17 cellular contexts compared by ENCODE assay signal in genomic region chr10:10482613-10483012, GRCh38.
DNase-seq lines count a peak whose midpoint lies in the region; ATAC-seq, FAIRE-seq and TF ChIP-seq lines count a peak whose summit lies in the region.
"Had no signal": no experiment of that assay in that cellular context is flagged by ENCODE, and none has a peak within 500 bp of the region (broad histone marks: within the 10 kb centered on the region; RNA-seq: fewer than 3 reads in every experiment).

No MANE protein-coding gene starts in this region.

- H3K4me3 Mint-ChIP-seq in type B pancreatic cell: peak overlapping the region; percentile 61
- H3K4me3 Mint-ChIP-seq: B cell had no signal

- H3K4me3 ChIP-seq in left lung: no peak overlapping the region
- H3K4me3 ChIP-seq: A549, HAP-1, SJSA1 had no signal

- ATAC-seq in left lung: peak; percentile 33
- ATAC-seq in HG02973 (IDR thresholded peaks at IDR 0.05; ENCODE audit: unreplicated experiment): no peak
- ATAC-seq: A549, Right ventricle myocardium inferior had no signal

- no peaks in the 10 kb centered on the region for H3K27me3 Mint-ChIP-seq in type B pancreatic cell

- H3K9me3 Mint-ChIP-seq in type B pancreatic cell: no peaks in the 10 kb centered on the region

- H3K27me3 ChIP-seq in left lung: no peaks in the 10 kb centered on the region
- H3K27me3 ChIP-seq: SJSA1 had no signal

- no peak overlapping the region for H3K27ac ChIP-seq in left lung
- H3K27ac ChIP-seq: A549, SJSA1 had no signal

- no peaks in the 10 kb centered on the region for H3K9me3 ChIP-seq in left lung
- H3K9me3 ChIP-seq: A549, HAP-1, SJSA1 had no signal

- peak overlapping the region; percentile 84 for H3K27ac Mint-ChIP-seq in type B pancreatic cell
- H3K27ac Mint-ChIP-seq: B cell had no signal

- H3K4me1 Mint-ChIP-seq in type B pancreatic cell (ENCODE audit: unreplicated experiment): peaks cover 13% of the 10 kb centered on the region
- H3K4me1 Mint-ChIP-seq: B cell had no signal

- DNase-seq in NCI-H748 (lab: John Stamatoyannopoulos, UW; ENCODE audit: unreplicated experiment): peak; percentile 56
- DNase-seq in NCI-H748 treated with DMSO at 0.1 percent for 48 hours (lab: John Stamatoyannopoulos, UW): no peak
- DNase-seq in NCI-H82 treated with DMSO at 0.1 percent for 48 hours (lab: John Stamatoyannopoulos, UW; ENCODE audit: unreplicated experiment): peak; percentile 24
- DNase-seq in left lung: no peak
- no peak for DNase-seq in type B pancreatic cell (ENCODE audit: extremely low spot score, unreplicated experiment)
- DNase-seq in central memory CD4-positive, alpha-beta T cell: no peak
- DNase-seq in RCC 7860 (ENCODE audit: low spot score): no peak
- DNase-seq: EL, Kasumi-1, NCI-H187 treated with DMSO at 0.1 percent for 48 hours, OCI-M1 had no signal

- H3K4me1 ChIP-seq in left lung: no peaks in the 10 kb centered on the region
- H3K4me1 ChIP-seq: A549, HAP-1, SJSA1 had no signal

- no peak for TF ChIP-seq CTCF in left lung (IDR thresholded peaks at IDR 0.05)
- TF ChIP-seq CTCF in type B pancreatic cell (conservative IDR thresholded peaks at IDR 0.05): no peak

- H3K36me3 ChIP-seq in left lung: no peaks in the 10 kb centered on the region
- H3K36me3 ChIP-seq: HAP-1, SJSA1 had no signal

- FAIRE-seq in RCC 7860 (lab: Jason Lieb, UNC): no peak
- FAIRE-seq: A549 had no signal

- intact Hi-C loops in left lung (cut with DNase I): no loop called here

- no peaks in the 10 kb centered on the region for H3K36me3 Mint-ChIP-seq in type B pancreatic cell

Comparison
In these comparisons a context has a peak if more than half of its experiments do, and no peak if none do; other contexts are left out.
1. DNase-seq: peak in NCI-H748 (single experiment) and NCI-H82 treated with DMSO at 0.1 percent for 48 hours (single experiment); none in NCI-H748 treated with DMSO at 0.1 percent for 48 hours (single experiment), left lung (0 of 2), type B pancreatic cell (single experiment), central memory CD4-positive, alpha-beta T cell (single experiment) and RCC 7860 (single experiment).